1 cellular context compared by ENCODE assay signal in genomic region chr15:84608707-84609284, GRCh38.
TF ChIP-seq lines count a peak whose summit lies in the region.

No MANE protein-coding gene starts in this region.

TF ChIP-seq in WTC11, 78 proteins besides CTCF, POLR2A, EP300 and RAD21 (continued from another document):
- no peak for TF ChIP-seq ZNF281 (CRISPR knock-in tag; IDR thresholded peaks at IDR 0.05)
- no peak for TF ChIP-seq NFATC4 (CRISPR knock-in tag; IDR thresholded peaks at IDR 0.05)
- TF ChIP-seq IRF1 (CRISPR knock-in tag; IDR thresholded peaks at IDR 0.05): no peak
- TF ChIP-seq MAX (CRISPR knock-in tag; IDR thresholded peaks at IDR 0.05): no peak
- TF ChIP-seq USF1 (CRISPR knock-in tag; IDR thresholded peaks at IDR 0.05): no peak
- TF ChIP-seq ZBTB21 (CRISPR knock-in tag; IDR thresholded peaks at IDR 0.05; ENCODE audit: borderline replicate concordance): no peak
TF ChIP-seq in WTC11: peak in this region for 0.
